Comparison of ENCODE assay signal across 30 cellular contexts in genomic region chr1:4674117-4674516, GRCh38. TPM values are rescaled to one million over a fixed set of nuclear protein-coding genes. Genes with fewer than 3 reads are reported as not detected.
"Had no signal": no experiment of that assay in that cellular context is flagged by ENCODE, and none has a peak within 500 bp of the region (broad histone marks: within the 10 kb centered on the region; RNA-seq: fewer than 3 reads in every experiment).

No MANE protein-coding gene starts in this region.

- H3K9me3 Mint-ChIP-seq: activated CD4-positive, alpha-beta T cell treated with anti-CD3 and anti-CD28 coated beads, Interleukin-2, amount 10 ng/mL, durations not matched to agents 24 days and 14 days had no signal

- H3K9me3 ChIP-seq: MG63, SJCRH30 had no signal

- DNase-seq: activated CD4-positive, alpha-beta T cell treated with anti-CD3 and anti-CD28 coated beads, Interleukin-2, amount 10 ng/mL, durations not matched to agents 24 days and 14 days; activated CD4-positive, alpha-beta T cell treated with anti-CD3 and anti-CD28 coated beads, Interleukin-2, amount 50 U/mL, for 4 hours; activated CD8-positive, alpha-beta T cell treated with anti-CD3 and anti-CD28 coated beads, Interleukin-2, amount 10 ng/mL, durations not matched to agents 7 days and 5 days; activated gamma-delta T cell treated with Interleukin-2 at 50 U/mL for 16 hours; activated naive CD4-positive, alpha-beta T cell treated with anti-CD3 and anti-CD28 coated beads for 36 hours; activated T-cell treated with anti-CD3 and anti-CD28 coated beads, Interleukin-2, amount 50 U/mL, for 24 hours; aorta; brain microvascular endothelial cell; IMR-90; Karpas-422; KBM-7; MG63; NCI-H1092; NCI-H1417; NCI-H146; NCI-H187; NCI-H2029 treated with DMSO at 0.1 percent for 48 hours; NCI-H2107; NCI-H2171; NCI-H510A; NCI-H526; NCI-H748 treated with DMSO at 0.1 percent for 48 hours; SHP77; SJCRH30; T1000 had no signal

- H3K27ac Mint-ChIP-seq: activated CD4-positive, alpha-beta T cell treated with anti-CD3 and anti-CD28 coated beads, Interleukin-2, amount 10 ng/mL, durations not matched to agents 24 days and 14 days; activated CD8-positive, alpha-beta T cell treated with anti-CD3 and anti-CD28 coated beads, Interleukin-2, amount 10 ng/mL, durations not matched to agents 7 days and 5 days; activated naive CD4-positive, alpha-beta T cell treated with anti-CD3 and anti-CD28 coated beads for 36 hours; activated naive CD4-positive, alpha-beta T cell treated with anti-CD3 and anti-CD28 coated beads, Interleukin-2, amount 50 U/mL, for 72 hours; activated T-cell treated with anti-CD3 and anti-CD28 coated beads, Interleukin-2, amount 50 U/mL, for 24 hours; activated T-helper 1 cell treated with anti-CD3 and anti-CD28 coated beads, Interleukin-12 subunit alpha, Interleukin-12 subunit beta, Interleukin-2, Interleukin-4 antibody, amounts not matched to agents 30 ng/mL and 10 ng/mL and 1 ng/mL, durations not matched to agents 14 hours and 24 hours and 36 hours had no signal

- H3K27me3 ChIP-seq: brain microvascular endothelial cell, MG63 had no signal

- H3K4me3 ChIP-seq: MG63, SJCRH30, SK-N-MC had no signal

- H3K4me1 ChIP-seq: SJCRH30 had no signal

- H3K4me3 Mint-ChIP-seq: activated CD4-positive, alpha-beta T cell treated with anti-CD3 and anti-CD28 coated beads, Interleukin-2, amount 10 ng/mL, durations not matched to agents 24 days and 14 days; activated CD8-positive, alpha-beta T cell treated with anti-CD3 and anti-CD28 coated beads, Interleukin-2, amount 10 ng/mL, durations not matched to agents 7 days and 5 days; activated naive CD4-positive, alpha-beta T cell treated with anti-CD3 and anti-CD28 coated beads for 36 hours; activated T-cell treated with anti-CD3 and anti-CD28 coated beads, Interleukin-2, amount 50 U/mL, for 24 hours; activated T-helper 1 cell treated with anti-CD3 and anti-CD28 coated beads, Interleukin-12 subunit alpha, Interleukin-12 subunit beta, Interleukin-2, Interleukin-4 antibody, amounts not matched to agents 30 ng/mL and 10 ng/mL and 1 ng/mL, durations not matched to agents 14 hours and 24 hours and 36 hours had no signal

- H3K27ac ChIP-seq: SJCRH30, SK-N-MC had no signal

- H3K27me3 Mint-ChIP-seq: activated CD4-positive, alpha-beta T cell treated with anti-CD3 and anti-CD28 coated beads, Interleukin-2, amount 10 ng/mL, durations not matched to agents 24 days and 14 days had no signal

- H3K4me1 Mint-ChIP-seq: activated CD4-positive, alpha-beta T cell treated with anti-CD3 and anti-CD28 coated beads, Interleukin-2, amount 10 ng/mL, durations not matched to agents 24 days and 14 days had no signal

- H3K36me3 ChIP-seq: brain microvascular endothelial cell, MG63, SJCRH30 had no signal

RNA-seq across cellular contexts. Expression of gene AJAP1, which starts 19.7 kb away (rescaled TPM):
- total RNA-seq: activated CD4-positive, alpha-beta T cell treated with anti-CD3 and anti-CD28 coated beads, Interleukin-2, amount 10 ng/mL, durations not matched to agents 24 days and 14 days; activated CD8-positive, alpha-beta T cell treated with anti-CD3 and anti-CD28 coated beads, Interleukin-2, amount 10 ng/mL, durations not matched to agents 7 days and 5 days; activated T-helper 1 cell treated with anti-CD3 and anti-CD28 coated beads, Interleukin-12 subunit alpha, Interleukin-12 subunit beta, Interleukin-2, Interleukin-4 antibody, amounts not matched to agents 30 ng/mL and 10 ng/mL and 1 ng/mL, durations not matched to agents 14 hours and 24 hours and 36 hours; OCI-LY7; SJCRH30; T-helper 1 cell treated with Interleukin-12 subunit alpha and Interleukin-12 subunit beta and Interleukin-4 antibody, amounts not matched to agents 30 ng/mL and 1 ng/mL, for 36 hours had no signal
- polyA plus RNA-seq: aorta had no signal
